ENCODE assay signal across 26 cellular contexts in genomic region chr5:1416856-1417469, GRCh38. TPM values are rescaled to one million over a fixed set of nuclear protein-coding genes. Genes with fewer than 3 reads are reported as not detected.
"Had no signal": no experiment of that assay in that cellular context is flagged by ENCODE, and none has a peak within 500 bp of the region (broad histone marks: within the 10 kb centered on the region; RNA-seq: fewer than 3 reads in every experiment).

No MANE protein-coding gene starts in this region.

- H3K4me1 ChIP-seq: transverse colon had no signal

- H3K9me3 Mint-ChIP-seq: activated CD4-positive, alpha-beta memory T cell treated with anti-CD3 and anti-CD28 coated beads, Interleukin-2, amount 10 ng/mL, durations not matched to agents 7 days and 5 days; activated naive CD8-positive, alpha-beta T cell treated with anti-CD3 and anti-CD28 coated beads, Interleukin-2, amount 10 ng/mL, durations not matched to agents 7 days and 5 days; T-helper 2 cell treated with Interferon-gamma antibody and Interleukin-4, amounts not matched to agents 5 μg/mL and 100 μg/mL, for 36 hours had no signal

- H3K27me3 Mint-ChIP-seq: activated CD4-positive, alpha-beta memory T cell treated with anti-CD3 and anti-CD28 coated beads, Interleukin-2, amount 10 ng/mL, durations not matched to agents 7 days and 5 days; activated CD8-positive, alpha-beta memory T cell treated with anti-CD3 and anti-CD28 coated beads, Interleukin-2, amount 10 ng/mL, durations not matched to agents 7 days and 5 days; activated naive CD8-positive, alpha-beta T cell treated with anti-CD3 and anti-CD28 coated beads, Interleukin-2, amount 10 ng/mL, durations not matched to agents 7 days and 5 days had no signal

- H3K36me3 ChIP-seq: neutrophil, transverse colon had no signal

- H2AFZ ChIP-seq: parathyroid adenoma had no signal

- H3K36me3 Mint-ChIP-seq: activated CD8-positive, alpha-beta memory T cell treated with anti-CD3 and anti-CD28 coated beads, Interleukin-2, amount 10 ng/mL, durations not matched to agents 7 days and 5 days; activated naive CD8-positive, alpha-beta T cell treated with anti-CD3 and anti-CD28 coated beads, Interleukin-2, amount 10 ng/mL, durations not matched to agents 7 days and 5 days; brain; memory B cell had no signal

- H3K9ac ChIP-seq: parathyroid adenoma, SK-N-SH had no signal

- H3K27ac ChIP-seq: neutrophil, parathyroid adenoma, transverse colon had no signal

- H3K4me1 Mint-ChIP-seq: activated CD8-positive, alpha-beta memory T cell treated with anti-CD3 and anti-CD28 coated beads, Interleukin-2, amount 10 ng/mL, durations not matched to agents 7 days and 5 days; activated naive CD8-positive, alpha-beta T cell treated with anti-CD3 and anti-CD28 coated beads, Interleukin-2, amount 10 ng/mL, durations not matched to agents 7 days and 5 days; activated T-helper 17 cell treated with anti-CD3 and anti-CD28 coated beads, Interleukin-2, amount 50 U/mL, for 72 hours had no signal

- H3K4me2 ChIP-seq: SK-N-SH had no signal

- H3K4me3 ChIP-seq: transverse colon had no signal

- H3K27ac Mint-ChIP-seq: activated CD4-positive, alpha-beta memory T cell treated with anti-CD3 and anti-CD28 coated beads, Interleukin-2, amount 10 ng/mL, durations not matched to agents 7 days and 5 days; activated CD8-positive, alpha-beta memory T cell treated with anti-CD3 and anti-CD28 coated beads, Interleukin-2, amount 10 ng/mL, durations not matched to agents 7 days and 5 days; activated naive CD8-positive, alpha-beta T cell treated with anti-CD3 and anti-CD28 coated beads, Interleukin-2, amount 10 ng/mL, durations not matched to agents 7 days and 5 days; activated T-helper 17 cell treated with anti-CD3 and anti-CD28 coated beads, Interleukin-2, amount 50 U/mL, for 72 hours; brain; memory B cell; T-helper 2 cell treated with Interferon-gamma antibody and Interleukin-4, amounts not matched to agents 5 μg/mL and 100 μg/mL, for 36 hours had no signal

- ATAC-seq: activated CD8-positive, alpha-beta memory T cell treated with anti-CD3 and anti-CD28 coated beads, Interleukin-2, amount 10 ng/mL, durations not matched to agents 7 days and 5 days; activated T-helper 17 cell treated with anti-CD3 and anti-CD28 coated beads, Interleukin-2, amount 50 U/mL, for 72 hours; left lobe of liver; stimulated activated naive CD8-positive, alpha-beta T cell treated with anti-CD3 and anti-CD28 coated beads, Interleukin-15, Interleukin-2, amounts not matched to agents 100 U/mL and 50 U/mL, for 24 hours had no signal

- H3K79me2 ChIP-seq: parathyroid adenoma had no signal

- H3K9me3 ChIP-seq: neutrophil, SK-N-SH, transverse colon had no signal

- FAIRE-seq: colon, endometrium, keratinocyte, TTC549 had no signal

- H3K4me3 Mint-ChIP-seq: activated CD4-positive, alpha-beta memory T cell treated with anti-CD3 and anti-CD28 coated beads, Interleukin-2, amount 10 ng/mL, durations not matched to agents 7 days and 5 days; activated CD8-positive, alpha-beta memory T cell treated with anti-CD3 and anti-CD28 coated beads, Interleukin-2, amount 10 ng/mL, durations not matched to agents 7 days and 5 days; activated naive CD8-positive, alpha-beta T cell treated with anti-CD3 and anti-CD28 coated beads, Interleukin-2, amount 10 ng/mL, durations not matched to agents 7 days and 5 days; activated T-helper 17 cell treated with anti-CD3 and anti-CD28 coated beads, Interleukin-2, amount 50 U/mL, for 72 hours; brain; memory B cell; T-helper 2 cell treated with Interferon-gamma antibody and Interleukin-4, amounts not matched to agents 5 μg/mL and 100 μg/mL, for 36 hours had no signal

- DNase-seq: activated CD4-positive, alpha-beta memory T cell treated with anti-CD3 and anti-CD28 coated beads, Interleukin-2, amount 10 ng/mL, durations not matched to agents 7 days and 5 days; activated CD4-positive, alpha-beta T cell treated with anti-CD3 and anti-CD28 coated beads for 48 hours; activated CD4-positive, CD25-positive, alpha-beta regulatory T cell; activated CD8-positive, alpha-beta memory T cell treated with anti-CD3 and anti-CD28 coated beads, Interleukin-2, amount 10 ng/mL, durations not matched to agents 7 days and 5 days; activated naive CD4-positive, alpha-beta T cell treated with Interleukin-2 at 50 U/mL for 16 hours; activated naive CD8-positive, alpha-beta T cell treated with anti-CD3 and anti-CD28 coated beads, Interleukin-2, amount 10 ng/mL, durations not matched to agents 7 days and 5 days; caudate nucleus; erythroblast; foreskin melanocyte; SK-N-SH; stimulated activated naive CD8-positive, alpha-beta T cell treated with anti-CD3 and anti-CD28 coated beads, Interleukin-15, Interleukin-2, amounts not matched to agents 100 U/mL and 50 U/mL, for 24 hours; transverse colon had no signal

RNA-seq across cellular contexts. Expression of gene SLC6A3, which starts 28.3 kb away (rescaled TPM):
- total RNA-seq: activated CD4-positive, alpha-beta memory T cell treated with anti-CD3 and anti-CD28 coated beads, Interleukin-2, amount 10 ng/mL, durations not matched to agents 7 days and 5 days; activated T-helper 17 cell treated with anti-CD3 and anti-CD28 coated beads, Interleukin-2, amount 50 U/mL, for 72 hours; left lobe of liver; mononuclear cell; renal cortical epithelial cell; skeletal muscle tissue; transverse colon had no signal
- polyA plus RNA-seq: SK-N-SH had no signal
